In the genomic region with DNA sequence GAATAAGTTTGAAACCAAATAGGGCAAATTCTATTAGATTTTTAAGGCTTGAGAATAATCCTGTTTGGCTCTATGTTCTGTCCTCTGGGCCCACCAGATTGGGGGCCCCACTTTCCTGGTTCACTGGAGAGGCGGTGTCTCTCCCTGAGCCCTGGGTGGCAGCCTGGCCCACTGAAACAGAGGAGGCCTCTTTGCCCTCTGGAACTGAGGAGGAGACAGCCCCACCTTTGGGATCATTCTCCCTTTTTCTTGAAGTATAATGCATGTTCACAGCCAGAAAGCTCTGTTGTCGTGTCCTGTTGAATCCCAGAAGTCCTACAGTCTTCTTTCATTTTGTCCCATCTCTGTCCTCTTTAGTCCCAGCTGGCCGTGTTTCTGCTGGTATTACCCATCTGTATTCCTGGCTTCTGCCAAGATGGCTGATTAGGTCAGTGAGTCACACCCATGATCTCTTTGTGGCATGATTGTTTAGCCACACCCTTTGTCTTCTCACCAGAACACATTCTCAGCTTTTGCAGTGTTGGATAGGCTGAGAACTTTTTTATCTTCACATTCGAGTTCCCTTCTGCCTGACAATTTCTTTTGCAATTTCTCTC, we compare ENCODE assay signal across 8 cellular contexts. TPM values are rescaled to one million over a fixed set of nuclear protein-coding genes. Genes with fewer than 3 reads are reported as not detected.
A peak's percentile ranks its signal among the peaks of the same experiment; 100 is the strongest.
DNase-seq lines count a peak whose midpoint lies in the region; ATAC-seq lines count a peak whose summit lies in the region.

No MANE protein-coding gene starts in this region.

- peak overlapping the region; percentile 44 for H3K9ac ChIP-seq in skeletal muscle satellite cell (ENCODE audit: low read depth, low read length)

- H3K9me3 ChIP-seq in skeletal muscle satellite cell (replicated peaks; ENCODE audit: low read length), result no peaks in the 10 kb centered on the region

- DNase-seq in HCEC 1CT (peak; percentile 74), SW480 (ENCODE audit: low spot score) (peak; percentile 82), fibroblast of gingiva (ENCODE audit: low read depth) (peak; percentile 71), NCI-H1694 (lab: John Stamatoyannopoulos, UW) (no peak), NCI-H1694 treated with DMSO at 0.1 percent for 48 hours (lab: John Stamatoyannopoulos, UW) (no peak)

- no peaks in the 10 kb centered on the region for H3K27me3 ChIP-seq in skeletal muscle satellite cell (ENCODE audit: control insufficient read depth, insufficient read depth, low read length)

- ATAC-seq in GM18511 (IDR thresholded peaks at IDR 0.05; ENCODE audit: unreplicated experiment), result no peak
- no peak for ATAC-seq in HG03095 (IDR thresholded peaks at IDR 0.05; ENCODE audit: unreplicated experiment)

- peaks cover 22% of the 10 kb centered on the region for H3K4me1 ChIP-seq in skeletal muscle satellite cell (ENCODE audit: control insufficient read depth, insufficient read depth, low read length)

- H3K4me2 ChIP-seq in skeletal muscle satellite cell (ENCODE audit: low read length), result peak overlapping the region; percentile 6

- H3K36me3 ChIP-seq in skeletal muscle satellite cell (ENCODE audit: insufficient read depth, low read length), result peaks cover 14% of the 10 kb centered on the region

- H3K4me3 ChIP-seq in skeletal muscle satellite cell (ENCODE audit: low read length), result no peak overlapping the region

RNA-seq across cellular contexts. Expression of a gene that starts 8.1 kb away (rescaled TPM):
- 5.8 and 7.6 TPM in 2 replicates for total RNA-seq in skeletal muscle satellite cell (2012; rRNA removed)

RNA-seq across cellular contexts. Expression of a gene that starts 9.8 kb away (rescaled TPM):
- total RNA-seq in skeletal muscle satellite cell (2012; rRNA removed), result 70.2 and 82.6 TPM in 2 replicates

RNA-seq across cellular contexts. Expression of a gene that starts 22.7 kb away (rescaled TPM):
- total RNA-seq in skeletal muscle satellite cell (2012; rRNA removed), result 33.4 and 36.0 TPM in 2 replicates

RNA-seq across cellular contexts. Expression of a gene that starts 42.8 kb away (rescaled TPM):
- total RNA-seq in skeletal muscle satellite cell (2012; rRNA removed), result 416 and 518 TPM in 2 replicates

RNA-seq across cellular contexts. Expression of a gene that starts 55.5 kb away (rescaled TPM):
- 118 and 124 TPM in 2 replicates for total RNA-seq in skeletal muscle satellite cell (2012; rRNA removed)

Comparison
In these comparisons a context has a peak if more than half of its experiments do, and no peak if none do; other contexts are left out.
1. DNase-seq: peak in HCEC 1CT (single experiment), SW480 (single experiment) and fibroblast of gingiva (single experiment); none in NCI-H1694 (single experiment) and NCI-H1694 treated with DMSO at 0.1 percent for 48 hours (single experiment).